1 cellular context compared by ENCODE assay signal in the genomic region with DNA sequence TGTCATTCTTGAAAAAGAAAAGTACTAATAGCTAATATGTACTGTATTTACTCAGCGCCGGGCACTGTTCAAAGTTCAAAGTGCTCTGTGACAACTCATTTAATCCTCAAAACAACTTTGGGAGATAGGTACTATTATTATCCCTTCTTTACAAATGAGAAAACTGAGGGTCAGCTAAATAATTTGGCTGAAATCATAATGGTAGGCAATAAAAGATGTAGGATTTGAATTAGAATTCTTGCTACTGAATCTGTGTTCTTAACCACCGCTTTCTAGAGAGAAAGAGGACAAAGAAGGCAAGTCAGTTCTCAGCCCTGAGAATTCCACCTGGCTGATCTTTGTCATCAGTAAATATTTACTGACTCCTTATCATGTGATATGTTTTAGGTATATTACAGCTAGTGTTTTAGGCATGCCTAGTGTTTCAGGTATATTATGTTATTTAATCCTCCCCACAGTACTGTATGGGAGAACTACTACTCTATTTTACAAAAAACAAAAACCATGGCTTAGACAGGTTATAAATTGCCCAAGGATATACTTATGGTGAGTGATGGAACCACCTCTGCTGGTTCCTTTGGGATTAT.
TF ChIP-seq lines count a peak whose summit lies in the region.

No MANE protein-coding gene starts in this region.

TF ChIP-seq in HepG2, 621 proteins besides CTCF, POLR2A, EP300 and RAD21 (continued from another document and continues in another):
- TF ChIP-seq, protein P1, sequence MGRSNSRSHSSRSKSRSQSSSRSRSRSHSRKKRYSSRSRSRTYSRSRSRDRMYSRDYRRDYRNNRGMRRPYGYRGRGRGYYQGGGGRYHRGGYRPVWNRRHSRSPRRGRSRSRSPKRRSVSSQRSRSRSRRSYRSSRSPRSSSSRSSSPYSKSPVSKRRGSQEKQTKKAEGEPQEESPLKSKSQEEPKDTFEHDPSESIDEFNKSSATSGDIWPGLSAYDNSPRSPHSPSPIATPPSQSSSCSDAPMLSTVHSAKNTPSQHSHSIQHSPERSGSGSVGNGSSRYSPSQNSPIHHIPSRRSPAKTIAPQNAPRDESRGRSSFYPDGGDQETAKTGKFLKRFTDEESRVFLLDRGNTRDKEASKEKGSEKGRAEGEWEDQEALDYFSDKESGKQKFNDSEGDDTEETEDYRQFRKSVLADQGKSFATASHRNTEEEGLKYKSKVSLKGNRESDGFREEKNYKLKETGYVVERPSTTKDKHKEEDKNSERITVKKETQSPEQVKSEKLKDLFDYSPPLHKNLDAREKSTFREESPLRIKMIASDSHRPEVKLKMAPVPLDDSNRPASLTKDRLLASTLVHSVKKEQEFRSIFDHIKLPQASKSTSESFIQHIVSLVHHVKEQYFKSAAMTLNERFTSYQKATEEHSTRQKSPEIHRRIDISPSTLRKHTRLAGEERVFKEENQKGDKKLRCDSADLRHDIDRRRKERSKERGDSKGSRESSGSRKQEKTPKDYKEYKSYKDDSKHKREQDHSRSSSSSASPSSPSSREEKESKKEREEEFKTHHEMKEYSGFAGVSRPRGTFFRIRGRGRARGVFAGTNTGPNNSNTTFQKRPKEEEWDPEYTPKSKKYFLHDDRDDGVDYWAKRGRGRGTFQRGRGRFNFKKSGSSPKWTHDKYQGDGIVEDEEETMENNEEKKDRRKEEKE (IDR thresholded peaks at IDR 0.05) = no peak
- peak; percentile 100 for TF ChIP-seq KDM6A (CRISPR knock-in tag; IDR thresholded peaks at IDR 0.05; ENCODE audit: low read depth)
- TF ChIP-seq, protein P2, sequence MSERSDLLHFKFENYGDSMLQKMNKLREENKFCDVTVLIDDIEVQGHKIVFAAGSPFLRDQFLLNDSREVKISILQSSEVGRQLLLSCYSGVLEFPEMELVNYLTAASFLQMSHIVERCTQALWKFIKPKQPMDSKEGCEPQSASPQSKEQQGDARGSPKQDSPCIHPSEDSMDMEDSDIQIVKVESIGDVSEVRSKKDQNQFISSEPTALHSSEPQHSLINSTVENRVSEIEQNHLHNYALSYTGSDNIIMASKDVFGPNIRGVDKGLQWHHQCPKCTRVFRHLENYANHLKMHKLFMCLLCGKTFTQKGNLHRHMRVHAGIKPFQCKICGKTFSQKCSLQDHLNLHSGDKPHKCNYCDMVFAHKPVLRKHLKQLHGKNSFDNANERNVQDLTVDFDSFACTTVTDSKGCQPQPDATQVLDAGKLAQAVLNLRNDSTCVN (CRISPR knock-in tag; IDR thresholded peaks at IDR 0.05; ENCODE audit: borderline replicate concordance) = no peak
- 0 out of 2 replicates have a peak, but pooled peaks have one; percentile 22 for TF ChIP-seq KDM4B (CRISPR knock-in tag; IDR thresholded peaks at IDR 0.05)
- TF ChIP-seq, protein P3, sequence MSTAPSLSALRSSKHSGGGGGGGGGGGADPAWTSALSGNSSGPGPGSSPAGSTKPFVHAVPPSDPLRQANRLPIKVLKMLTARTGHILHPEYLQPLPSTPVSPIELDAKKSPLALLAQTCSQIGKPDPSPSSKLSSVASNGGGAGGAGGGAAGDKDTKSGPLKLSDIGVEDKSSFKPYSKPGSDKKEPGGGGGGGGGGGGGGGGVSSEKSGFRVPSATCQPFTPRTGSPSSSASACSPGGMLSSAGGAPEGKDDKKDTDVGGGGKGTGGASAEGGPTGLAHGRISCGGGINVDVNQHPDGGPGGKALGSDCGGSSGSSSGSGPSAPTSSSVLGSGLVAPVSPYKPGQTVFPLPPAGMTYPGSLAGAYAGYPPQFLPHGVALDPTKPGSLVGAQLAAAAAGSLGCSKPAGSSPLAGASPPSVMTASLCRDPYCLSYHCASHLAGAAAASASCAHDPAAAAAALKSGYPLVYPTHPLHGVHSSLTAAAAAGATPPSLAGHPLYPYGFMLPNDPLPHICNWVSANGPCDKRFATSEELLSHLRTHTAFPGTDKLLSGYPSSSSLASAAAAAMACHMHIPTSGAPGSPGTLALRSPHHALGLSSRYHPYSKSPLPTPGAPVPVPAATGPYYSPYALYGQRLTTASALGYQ (CRISPR knock-in tag; IDR thresholded peaks at IDR 0.05) = peak; percentile 94
- TF ChIP-seq ZNF589 (CRISPR knock-in tag; conservative IDR thresholded peaks at IDR 0.05) = 0 out of 2 replicates have a peak, but pooled peaks have one; percentile 69
- TF ChIP-seq ONECUT2 (CRISPR knock-in tag; IDR thresholded peaks at IDR 0.05) = peak; percentile 50
- TF ChIP-seq, protein P4, sequence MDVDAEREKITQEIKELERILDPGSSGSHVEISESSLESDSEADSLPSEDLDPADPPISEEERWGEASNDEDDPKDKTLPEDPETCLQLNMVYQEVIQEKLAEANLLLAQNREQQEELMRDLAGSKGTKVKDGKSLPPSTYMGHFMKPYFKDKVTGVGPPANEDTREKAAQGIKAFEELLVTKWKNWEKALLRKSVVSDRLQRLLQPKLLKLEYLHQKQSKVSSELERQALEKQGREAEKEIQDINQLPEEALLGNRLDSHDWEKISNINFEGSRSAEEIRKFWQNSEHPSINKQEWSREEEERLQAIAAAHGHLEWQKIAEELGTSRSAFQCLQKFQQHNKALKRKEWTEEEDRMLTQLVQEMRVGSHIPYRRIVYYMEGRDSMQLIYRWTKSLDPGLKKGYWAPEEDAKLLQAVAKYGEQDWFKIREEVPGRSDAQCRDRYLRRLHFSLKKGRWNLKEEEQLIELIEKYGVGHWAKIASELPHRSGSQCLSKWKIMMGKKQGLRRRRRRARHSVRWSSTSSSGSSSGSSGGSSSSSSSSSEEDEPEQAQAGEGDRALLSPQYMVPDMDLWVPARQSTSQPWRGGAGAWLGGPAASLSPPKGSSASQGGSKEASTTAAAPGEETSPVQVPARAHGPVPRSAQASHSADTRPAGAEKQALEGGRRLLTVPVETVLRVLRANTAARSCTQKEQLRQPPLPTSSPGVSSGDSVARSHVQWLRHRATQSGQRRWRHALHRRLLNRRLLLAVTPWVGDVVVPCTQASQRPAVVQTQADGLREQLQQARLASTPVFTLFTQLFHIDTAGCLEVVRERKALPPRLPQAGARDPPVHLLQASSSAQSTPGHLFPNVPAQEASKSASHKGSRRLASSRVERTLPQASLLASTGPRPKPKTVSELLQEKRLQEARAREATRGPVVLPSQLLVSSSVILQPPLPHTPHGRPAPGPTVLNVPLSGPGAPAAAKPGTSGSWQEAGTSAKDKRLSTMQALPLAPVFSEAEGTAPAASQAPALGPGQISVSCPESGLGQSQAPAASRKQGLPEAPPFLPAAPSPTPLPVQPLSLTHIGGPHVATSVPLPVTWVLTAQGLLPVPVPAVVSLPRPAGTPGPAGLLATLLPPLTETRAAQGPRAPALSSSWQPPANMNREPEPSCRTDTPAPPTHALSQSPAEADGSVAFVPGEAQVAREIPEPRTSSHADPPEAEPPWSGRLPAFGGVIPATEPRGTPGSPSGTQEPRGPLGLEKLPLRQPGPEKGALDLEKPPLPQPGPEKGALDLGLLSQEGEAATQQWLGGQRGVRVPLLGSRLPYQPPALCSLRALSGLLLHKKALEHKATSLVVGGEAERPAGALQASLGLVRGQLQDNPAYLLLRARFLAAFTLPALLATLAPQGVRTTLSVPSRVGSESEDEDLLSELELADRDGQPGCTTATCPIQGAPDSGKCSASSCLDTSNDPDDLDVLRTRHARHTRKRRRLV (CRISPR knock-in tag; IDR thresholded peaks at IDR 0.05) = peak; percentile 60; the same call in 1 of the 2 replicates
- 0 out of 2 replicates have a peak, but pooled peaks have one; percentile 68 for TF ChIP-seq WIZ (CRISPR knock-in tag; IDR thresholded peaks at IDR 0.05)
- TF ChIP-seq KDM5B (CRISPR knock-in tag; IDR thresholded peaks at IDR 0.05; ENCODE audit: borderline replicate concordance) = no peak
- peak; percentile 92 for TF ChIP-seq CHD4 (IDR thresholded peaks at IDR 0.05; ENCODE audit: borderline replicate concordance, low read length)
- TF ChIP-seq PHF5A (CRISPR knock-in tag; IDR thresholded peaks at IDR 0.05; ENCODE audit: low read depth, unreplicated experiment) = peak; percentile 20
- peak; percentile 59; the same call in 1 of the 2 replicates for TF ChIP-seq ZNF331 (CRISPR knock-in tag; IDR thresholded peaks at IDR 0.05)
- TF ChIP-seq, protein P5, sequence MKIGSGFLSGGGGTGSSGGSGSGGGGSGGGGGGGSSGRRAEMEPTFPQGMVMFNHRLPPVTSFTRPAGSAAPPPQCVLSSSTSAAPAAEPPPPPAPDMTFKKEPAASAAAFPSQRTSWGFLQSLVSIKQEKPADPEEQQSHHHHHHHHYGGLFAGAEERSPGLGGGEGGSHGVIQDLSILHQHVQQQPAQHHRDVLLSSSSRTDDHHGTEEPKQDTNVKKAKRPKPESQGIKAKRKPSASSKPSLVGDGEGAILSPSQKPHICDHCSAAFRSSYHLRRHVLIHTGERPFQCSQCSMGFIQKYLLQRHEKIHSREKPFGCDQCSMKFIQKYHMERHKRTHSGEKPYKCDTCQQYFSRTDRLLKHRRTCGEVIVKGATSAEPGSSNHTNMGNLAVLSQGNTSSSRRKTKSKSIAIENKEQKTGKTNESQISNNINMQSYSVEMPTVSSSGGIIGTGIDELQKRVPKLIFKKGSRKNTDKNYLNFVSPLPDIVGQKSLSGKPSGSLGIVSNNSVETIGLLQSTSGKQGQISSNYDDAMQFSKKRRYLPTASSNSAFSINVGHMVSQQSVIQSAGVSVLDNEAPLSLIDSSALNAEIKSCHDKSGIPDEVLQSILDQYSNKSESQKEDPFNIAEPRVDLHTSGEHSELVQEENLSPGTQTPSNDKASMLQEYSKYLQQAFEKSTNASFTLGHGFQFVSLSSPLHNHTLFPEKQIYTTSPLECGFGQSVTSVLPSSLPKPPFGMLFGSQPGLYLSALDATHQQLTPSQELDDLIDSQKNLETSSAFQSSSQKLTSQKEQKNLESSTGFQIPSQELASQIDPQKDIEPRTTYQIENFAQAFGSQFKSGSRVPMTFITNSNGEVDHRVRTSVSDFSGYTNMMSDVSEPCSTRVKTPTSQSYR (CRISPR knock-in tag; IDR thresholded peaks at IDR 0.05; ENCODE audit: borderline replicate concordance) = peak; percentile 20; the same call in 1 of the 2 replicates
- TF ChIP-seq, protein P6, sequence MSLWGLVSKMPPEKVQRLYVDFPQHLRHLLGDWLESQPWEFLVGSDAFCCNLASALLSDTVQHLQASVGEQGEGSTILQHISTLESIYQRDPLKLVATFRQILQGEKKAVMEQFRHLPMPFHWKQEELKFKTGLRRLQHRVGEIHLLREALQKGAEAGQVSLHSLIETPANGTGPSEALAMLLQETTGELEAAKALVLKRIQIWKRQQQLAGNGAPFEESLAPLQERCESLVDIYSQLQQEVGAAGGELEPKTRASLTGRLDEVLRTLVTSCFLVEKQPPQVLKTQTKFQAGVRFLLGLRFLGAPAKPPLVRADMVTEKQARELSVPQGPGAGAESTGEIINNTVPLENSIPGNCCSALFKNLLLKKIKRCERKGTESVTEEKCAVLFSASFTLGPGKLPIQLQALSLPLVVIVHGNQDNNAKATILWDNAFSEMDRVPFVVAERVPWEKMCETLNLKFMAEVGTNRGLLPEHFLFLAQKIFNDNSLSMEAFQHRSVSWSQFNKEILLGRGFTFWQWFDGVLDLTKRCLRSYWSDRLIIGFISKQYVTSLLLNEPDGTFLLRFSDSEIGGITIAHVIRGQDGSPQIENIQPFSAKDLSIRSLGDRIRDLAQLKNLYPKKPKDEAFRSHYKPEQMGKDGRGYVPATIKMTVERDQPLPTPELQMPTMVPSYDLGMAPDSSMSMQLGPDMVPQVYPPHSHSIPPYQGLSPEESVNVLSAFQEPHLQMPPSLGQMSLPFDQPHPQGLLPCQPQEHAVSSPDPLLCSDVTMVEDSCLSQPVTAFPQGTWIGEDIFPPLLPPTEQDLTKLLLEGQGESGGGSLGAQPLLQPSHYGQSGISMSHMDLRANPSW (CRISPR knock-in tag; IDR thresholded peaks at IDR 0.05; ENCODE audit: borderline replicate concordance) = peak; percentile 71; the same call in 1 of the 2 replicates
- TF ChIP-seq SIX4 (CRISPR knock-in tag; IDR thresholded peaks at IDR 0.05) = peak; percentile 86; the same call in 1 of the 2 replicates
- TF ChIP-seq FOXA1 (IDR thresholded peaks at IDR 0.05) = peak; percentile 83
- peak; percentile 88 for TF ChIP-seq FOXA1 (CRISPR knock-in tag; IDR thresholded peaks at IDR 0.05)
- TF ChIP-seq ZKSCAN8 (CRISPR knock-in tag; IDR thresholded peaks at IDR 0.05; ENCODE audit: borderline replicate concordance) = peak; percentile 90
- peak; percentile 97 for TF ChIP-seq FOXA3 (CRISPR knock-in tag; IDR thresholded peaks at IDR 0.05)
- TF ChIP-seq, protein P7, sequence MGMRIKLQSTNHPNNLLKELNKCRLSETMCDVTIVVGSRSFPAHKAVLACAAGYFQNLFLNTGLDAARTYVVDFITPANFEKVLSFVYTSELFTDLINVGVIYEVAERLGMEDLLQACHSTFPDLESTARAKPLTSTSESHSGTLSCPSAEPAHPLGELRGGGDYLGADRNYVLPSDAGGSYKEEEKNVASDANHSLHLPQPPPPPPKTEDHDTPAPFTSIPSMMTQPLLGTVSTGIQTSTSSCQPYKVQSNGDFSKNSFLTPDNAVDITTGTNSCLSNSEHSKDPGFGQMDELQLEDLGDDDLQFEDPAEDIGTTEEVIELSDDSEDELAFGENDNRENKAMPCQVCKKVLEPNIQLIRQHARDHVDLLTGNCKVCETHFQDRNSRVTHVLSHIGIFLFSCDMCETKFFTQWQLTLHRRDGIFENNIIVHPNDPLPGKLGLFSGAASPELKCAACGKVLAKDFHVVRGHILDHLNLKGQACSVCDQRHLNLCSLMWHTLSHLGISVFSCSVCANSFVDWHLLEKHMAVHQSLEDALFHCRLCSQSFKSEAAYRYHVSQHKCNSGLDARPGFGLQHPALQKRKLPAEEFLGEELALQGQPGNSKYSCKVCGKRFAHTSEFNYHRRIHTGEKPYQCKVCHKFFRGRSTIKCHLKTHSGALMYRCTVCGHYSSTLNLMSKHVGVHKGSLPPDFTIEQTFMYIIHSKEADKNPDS (CRISPR knock-in tag; IDR thresholded peaks at IDR 0.05) = peak; percentile 86; the same call in 1 of the 2 replicates
- TF ChIP-seq RBM39 (IDR thresholded peaks at IDR 0.05; ENCODE audit: low read depth, low read length, poor library complexity, severe bottlenecking) = no peak
- TF ChIP-seq, protein P8, sequence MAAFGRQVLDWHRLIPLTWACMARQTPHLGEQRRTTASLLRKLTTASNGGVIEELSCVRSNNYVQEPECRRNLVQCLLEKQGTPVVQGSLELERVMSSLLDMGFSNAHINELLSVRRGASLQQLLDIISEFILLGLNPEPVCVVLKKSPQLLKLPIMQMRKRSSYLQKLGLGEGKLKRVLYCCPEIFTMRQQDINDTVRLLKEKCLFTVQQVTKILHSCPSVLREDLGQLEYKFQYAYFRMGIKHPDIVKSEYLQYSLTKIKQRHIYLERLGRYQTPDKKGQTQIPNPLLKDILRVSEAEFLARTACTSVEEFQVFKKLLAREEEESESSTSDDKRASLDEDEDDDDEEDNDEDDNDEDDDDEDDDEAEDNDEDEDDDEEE (CRISPR knock-in tag; IDR thresholded peaks at IDR 0.05) = no peak
